In genomic region chr20:17573493-17573892, GRCh38 we compare ENCODE assay signal across 23 cellular contexts. TPM values are rescaled to one million over a fixed set of nuclear protein-coding genes. Genes with fewer than 3 reads are reported as not detected.
DNase-seq lines count a peak whose midpoint lies in the region; ATAC-seq, FAIRE-seq and TF ChIP-seq lines count a peak whose summit lies in the region.
"Had no signal": no experiment of that assay in that cellular context is flagged by ENCODE, and none has a peak within 500 bp of the region (broad histone marks: within the 10 kb centered on the region; RNA-seq: fewer than 3 reads in every experiment).

No MANE protein-coding gene starts in this region.

- H2AFZ ChIP-seq in OCI-LY3 (ENCODE audit: low read depth, low read length) = no peak overlapping the region
- no peak overlapping the region for H2AFZ ChIP-seq in H1 (ENCODE audit: low read length)

- intact Hi-C loops in activated naive CD4-positive, alpha-beta T cell treated with anti-CD3 and anti-CD28 coated beads for 36 hours (cut with micrococcal nuclease) = loop anchor here (5.0 kb wide), 1 partner anchor 89 kb away; no protein-coding TSS in a partner anchor
- intact Hi-C loops in CD4-positive, alpha-beta memory T cell (cut with micrococcal nuclease) = no loop called here

- DNase-seq in H1 (ENCODE audit: low read depth in 1 of 2, low spot score in 2 of 2) (no peak), thoracic aorta (ENCODE audit: low spot score) (no peak), T1000 (lab: John Stamatoyannopoulos, UW) (no peak), foreskin melanocyte (no peak)
- DNase-seq in activated naive CD4-positive, alpha-beta T cell treated with anti-CD3 and anti-CD28 coated beads for 36 hours = no peak
- no peak for DNase-seq in CD4-positive, alpha-beta memory T cell
- DNase-seq: activated CD4-positive, alpha-beta T cell treated with anti-CD3 and anti-CD28 coated beads, Interleukin-2, amount 50 U/mL, for 1 hour; activated naive CD4-positive, alpha-beta T cell treated with anti-CD3 and anti-CD28 coated beads, Interleukin-2, amount 50 U/mL, for 16 hours; activated T-cell treated with anti-CD3 and anti-CD28 coated beads for 4 hours; GOT3; heart right ventricle; islet precursor cell; NCI-H1092; NCI-H69; Peyer's patch; stimulated activated CD4-positive, alpha-beta T cell treated with anti-CD3 and anti-CD28 coated beads, Interleukin-4, amount 100 ng/mL, for 4 hours; stimulated activated CD8-positive, alpha-beta memory T cell treated with anti-CD3 and anti-CD28 coated beads, Interleukin-4, amount 100 ng/mL, for 48 hours had no signal

- H3K4me1 Mint-ChIP-seq in activated naive CD4-positive, alpha-beta T cell treated with anti-CD3 and anti-CD28 coated beads for 36 hours (ENCODE audit: low read depth) = peaks cover 27% of the 10 kb centered on the region
- H3K4me1 Mint-ChIP-seq in CD4-positive, alpha-beta memory T cell = peaks cover 23 to 48% (median 37%) of the 10 kb centered on the region in 4 donors

- H3K4me1 ChIP-seq in OCI-LY3 (ENCODE audit: low read length) (peaks cover 22% of the 10 kb centered on the region), H1 (replicated peaks in 1 of 4; ENCODE audit: control insufficient read depth in 3 of 4, insufficient read depth in 4 of 4, low read length in 3 of 4) (peaks cover 0 to 23% (median 10%) of the 10 kb centered on the region in 4 experiments; a peak in 5 of 7 replicates), muscle layer of duodenum (ENCODE audit: control insufficient read depth in 1 of 2, insufficient read depth in 2 of 2, low read length in 2 of 2) (peaks cover 0 to 35% of the 10 kb centered on the region in 2 donors), thoracic aorta (ENCODE audit: control insufficient read depth in 1 of 2, low read depth in 2 of 2) (peaks cover 15 to 40% of the 10 kb centered on the region in 2 donors)
- peaks cover 36% of the 10 kb centered on the region for H3K4me1 ChIP-seq in CD4-positive, alpha-beta memory T cell (ENCODE audit: insufficient read depth, low read length)

- no peaks in the 10 kb centered on the region for H3K9me3 Mint-ChIP-seq in activated naive CD4-positive, alpha-beta T cell treated with anti-CD3 and anti-CD28 coated beads for 36 hours
- no peaks in the 10 kb centered on the region for H3K9me3 Mint-ChIP-seq in CD4-positive, alpha-beta memory T cell

- H3K4me3 ChIP-seq in OCI-LY3 (ENCODE audit: low read length) (no peak overlapping the region), H1 (ENCODE audit: extremely low read depth in 1 of 4, insufficient read depth in 2 of 4, low read depth in 3 of 4, low read length in 4 of 4) (peak overlapping the region in 1 of 4 experiments; percentile 28; a peak in 1 of 8 replicates), muscle layer of duodenum (ENCODE audit: low read depth in 1 of 2, low read length in 2 of 2) (peak overlapping the region; percentile 82 to 90), thoracic aorta (peak overlapping the region; percentile 75)
- H3K4me3 ChIP-seq in CD4-positive, alpha-beta memory T cell (ENCODE audit: low read length in 2 of 2) = no peak overlapping the region
- H3K4me3 ChIP-seq: K562, skin epidermis had no signal

- no peak for TF ChIP-seq EP300 in H1 (IDR thresholded peaks at IDR 0.05; ENCODE audit: borderline replicate concordance in 1 of 2, low read depth in 2 of 2, low read length in 2 of 2)

- no peak overlapping the region for H3K14ac ChIP-seq in H1 (ENCODE audit: insufficient read length)

- H4K5ac ChIP-seq in H1 (ENCODE audit: insufficient read length, low read depth, low read length) = no peak overlapping the region

- no peak for TF ChIP-seq POLR2A in H1 (IDR thresholded peaks at IDR 0.05; ENCODE audit: control extremely low read depth in 1 of 2, low read depth in 2 of 2, low read length in 2 of 2)

- no peak for TF ChIP-seq CTCF in OCI-LY3 (IDR thresholded peaks at IDR 0.05; ENCODE audit: low read depth, low read length)
- TF ChIP-seq CTCF in H1 (IDR thresholded peaks at IDR 0.05; ENCODE audit: control extremely low read depth in 1 of 3, insufficient read depth in 1 of 3, low read depth in 1 of 3, low read length in 3 of 3) = no peak
- no peak for TF ChIP-seq CTCF in thoracic aorta (IDR thresholded peaks at IDR 0.05)

- no peak overlapping the region for H4K91ac ChIP-seq in H1 (replicated peaks; ENCODE audit: insufficient read length, low read length)

- no peak overlapping the region for H3K9ac ChIP-seq in OCI-LY3 (ENCODE audit: low read length)
- H3K9ac ChIP-seq in H1 (replicated peaks in 1 of 4; ENCODE audit: extremely low read depth in 1 of 4, low read depth in 3 of 4, low read length in 3 of 4) = no peak overlapping the region

- POLR2A ChIA-PET in H1 (lab: Charles Lee; ENCODE audit: partially characterized antibody) = interaction anchor here (0.6 to 4.3 kb wide), 6 partner anchors 10 to 1993 kb away, joined by 3 to 17 read pairs (median 4); no protein-coding TSS in a partner anchor
- POLR2A ChIA-PET in CD4-positive, alpha-beta memory T cell (lab: Charles Lee; ENCODE audit: partially characterized antibody) = interaction anchor here (4.7 kb wide), 1 partner anchor 37 kb away, joined by 63 read pairs; no protein-coding TSS in a partner anchor

- H2BK15ac ChIP-seq in H1 (ENCODE audit: low read length) = no peak overlapping the region

- FAIRE-seq in H1 (lab: Jason Lieb, UNC) = no peak
- FAIRE-seq: K562, TTC549 had no signal

- H4K20me1 ChIP-seq in OCI-LY3 (ENCODE audit: insufficient read depth, low read length) (peaks cover 59% of the 10 kb centered on the region), H1 (replicated peaks in 1 of 2; ENCODE audit: control insufficient read depth in 1 of 2, insufficient read depth in 2 of 2, low read length in 2 of 2) (peaks cover 0 to 11% of the 10 kb centered on the region in 2 experiments)

- H3K23me2 ChIP-seq in H1 (ENCODE audit: low read depth, low read length) = peaks cover 7% of the 10 kb centered on the region

- no peak for TF ChIP-seq RAD21 in H1 (IDR thresholded peaks at IDR 0.05 in 1 of 2, conservative IDR thresholded peaks at IDR 0.05 in 1 of 2; ENCODE audit: low read depth in 2 of 2, low read length in 2 of 2)

- no peak overlapping the region for H2BK120ac ChIP-seq in H1 (replicated peaks; ENCODE audit: low read depth, low read length)

- H3K79me2 ChIP-seq in OCI-LY3 (ENCODE audit: low read length) = peaks cover 82% of the 10 kb centered on the region
- peaks cover 10 to 78% of the 10 kb centered on the region in 2 experiments; a peak in 3 of 4 replicates for H3K79me2 ChIP-seq in H1 (ENCODE audit: control insufficient read depth in 1 of 2, insufficient read depth in 2 of 2, low read length in 2 of 2)

- peaks cover 5% of the 10 kb centered on the region; the same call in 1 of the 2 replicates for H3K27me3 ChIP-seq in OCI-LY3 (ENCODE audit: low read depth, low read length)
- no peaks in the 10 kb centered on the region for H3K27me3 ChIP-seq in H1 (replicated peaks in 1 of 4; ENCODE audit: control insufficient read depth in 3 of 4, extremely low read depth in 1 of 4, insufficient read depth in 3 of 4, low read length in 3 of 4)
- H3K27me3 ChIP-seq in muscle layer of duodenum (ENCODE audit: low read depth, low read length) = no peaks in the 10 kb centered on the region
- no peaks in the 10 kb centered on the region for H3K27me3 ChIP-seq in thoracic aorta (replicated peaks; ENCODE audit: insufficient read depth)
- no peaks in the 10 kb centered on the region for H3K27me3 ChIP-seq in CD4-positive, alpha-beta memory T cell (ENCODE audit: insufficient read depth, low read length)
- H3K27me3 ChIP-seq: heart right ventricle, Peyer's patch had no signal

- no peak overlapping the region for H3K4me3 Mint-ChIP-seq in activated naive CD4-positive, alpha-beta T cell treated with anti-CD3 and anti-CD28 coated beads for 36 hours
- peak overlapping the region in 3 of 8 donors; percentile 35 to 49 (median 40) for H3K4me3 Mint-ChIP-seq in CD4-positive, alpha-beta memory T cell

- H3K79me1 ChIP-seq in H1 (ENCODE audit: low read depth, low read length) = peaks cover 1% of the 10 kb centered on the region; the same call in 1 of the 2 replicates

- no peak overlapping the region for H4K8ac ChIP-seq in H1 (ENCODE audit: extremely low read depth, insufficient read depth, low read length)

- H2BK5ac ChIP-seq in H1 (ENCODE audit: low read depth, low read length) = no peak overlapping the region

- H3K56ac ChIP-seq in H1 (replicated peaks; ENCODE audit: insufficient read length, low read depth, low read length) = no peak overlapping the region

- no peak overlapping the region for H3K23ac ChIP-seq in H1 (ENCODE audit: insufficient read length)

- no peak overlapping the region for H3K4ac ChIP-seq in H1 (replicated peaks; ENCODE audit: insufficient read length, low read depth, low read length)

- H3K36me3 ChIP-seq in OCI-LY3 (replicated peaks; ENCODE audit: low read depth, low read length) = peaks cover 34% of the 10 kb centered on the region
- H3K36me3 ChIP-seq in H1 (ENCODE audit: control insufficient read depth in 2 of 4, insufficient read depth in 4 of 4, low read length in 3 of 4) = no peaks in the 10 kb centered on the region
- peaks cover 0 to 11% of the 10 kb centered on the region in 2 donors for H3K36me3 ChIP-seq in muscle layer of duodenum (ENCODE audit: control insufficient read depth in 1 of 2, insufficient read depth in 2 of 2, low read length in 2 of 2)
- H3K36me3 ChIP-seq in thoracic aorta = no peaks in the 10 kb centered on the region
- H3K36me3 ChIP-seq in CD4-positive, alpha-beta memory T cell (ENCODE audit: insufficient read depth, low read length) = no peaks in the 10 kb centered on the region
- H3K36me3 ChIP-seq: Peyer's patch had no signal

- H2BK20ac ChIP-seq in H1 (ENCODE audit: low read length) = no peak overlapping the region

- H3K27ac Mint-ChIP-seq in activated naive CD4-positive, alpha-beta T cell treated with anti-CD3 and anti-CD28 coated beads for 36 hours = no peak overlapping the region
- H3K27ac Mint-ChIP-seq in CD4-positive, alpha-beta memory T cell = peak overlapping the region in 1 of 7 donors; percentile 44

- WGBS in H1 (ENCODE audit: extremely low coverage in 1 of 2, insufficient coverage in 1 of 2, insufficient read length in 1 of 2, insufficient replicate concordance in 2 of 2, low coverage in 1 of 2, low lambda C conversion rate in 2 of 2, missing lambda C conversion rate in 1 of 2), 2 experiments = 49% methylated on average over 3 of the region's 3 CpGs; no CpG with 5 or more reads in 1 of the 2 experiments

- no peaks in the 10 kb centered on the region for H3K27me3 Mint-ChIP-seq in activated naive CD4-positive, alpha-beta T cell treated with anti-CD3 and anti-CD28 coated beads for 36 hours (ENCODE audit: low read depth)
- no peaks in the 10 kb centered on the region for H3K27me3 Mint-ChIP-seq in CD4-positive, alpha-beta memory T cell

- H3K27ac ChIP-seq in OCI-LY3 (ENCODE audit: low read length) (no peak overlapping the region), H1 (ENCODE audit: low read depth, low read length) (no peak overlapping the region), muscle layer of duodenum (ENCODE audit: low read length) (peak overlapping the region; percentile 27), thoracic aorta (peak overlapping the region in 1 of 2 donors; percentile 96)
- no peak overlapping the region for H3K27ac ChIP-seq in CD4-positive, alpha-beta memory T cell (ENCODE audit: low read depth, low read length)

- H2BK12ac ChIP-seq in H1 (ENCODE audit: low read depth, low read length) = no peak overlapping the region

- H3K36me3 Mint-ChIP-seq in activated naive CD4-positive, alpha-beta T cell treated with anti-CD3 and anti-CD28 coated beads for 36 hours (ENCODE audit: low read depth) = peaks cover 1% of the 10 kb centered on the region
- peaks cover 0 to 23% of the 10 kb centered on the region in 2 donors for H3K36me3 Mint-ChIP-seq in CD4-positive, alpha-beta memory T cell

- no peak for ATAC-seq in thoracic aorta (ENCODE audit: insufficient number of reproducible peaks, low FRiP score, low read depth)
- ATAC-seq: heart right ventricle, K562 had no signal

- H2AK5ac ChIP-seq in H1 (ENCODE audit: low read depth, low read length) = no peak overlapping the region

- H3K4me2 ChIP-seq in OCI-LY3 (ENCODE audit: low read length) (0 out of 2 replicates have a peak overlapping the region, but pooled peaks have one; percentile 90), H1 (ENCODE audit: insufficient read depth in 1 of 2, low read depth in 2 of 2, low read length in 2 of 2) (peak overlapping the region; percentile 25 to 91; a peak in 2 of 4 replicates)

- CTCF ChIA-PET in H1 (lab: Charles Lee; ENCODE audit: partially characterized antibody) = interaction anchor here (0.6 to 4.5 kb wide), 11 partner anchors 13 to 137 kb away, joined by 3 to 11 read pairs (median 4); no protein-coding TSS in a partner anchor
- CTCF ChIA-PET in activated naive CD4-positive, alpha-beta T cell treated with anti-CD3 and anti-CD28 coated beads for 36 hours (lab: Charles Lee) = interaction anchor here (0.6 to 1.2 kb wide), 2 partner anchors 37 to 1424 kb away, joined by 3 read pairs; no protein-coding TSS in a partner anchor
- CTCF ChIA-PET in CD4-positive, alpha-beta memory T cell (lab: Charles Lee; ENCODE audit: partially characterized antibody) = interaction anchor here (0.7 to 1.5 kb wide), 7 partner anchors 12 to 443 kb away, joined by 3 to 5 read pairs (median 3); no protein-coding TSS in a partner anchor

- no peak overlapping the region for H3K18ac ChIP-seq in H1 (ENCODE audit: extremely low read depth, low read length)

- H3K9me3 ChIP-seq in OCI-LY3 (ENCODE audit: insufficient read depth, low read length) = no peaks in the 10 kb centered on the region
- H3K9me3 ChIP-seq in H1 (ENCODE audit: insufficient read depth in 2 of 2, low read depth in 1 of 2, low read length in 1 of 2) = no peaks in the 10 kb centered on the region
- no peaks in the 10 kb centered on the region for H3K9me3 ChIP-seq in muscle layer of duodenum (ENCODE audit: control insufficient read depth in 1 of 2, low read length in 2 of 2)
- H3K9me3 ChIP-seq in thoracic aorta = no peaks in the 10 kb centered on the region
- H3K9me3 ChIP-seq in CD4-positive, alpha-beta memory T cell (ENCODE audit: control insufficient read depth in 1 of 2, low read length in 2 of 2) = no peaks in the 10 kb centered on the region
- H3K9me3 ChIP-seq: heart right ventricle, Peyer's patch had no signal

RNA-seq across cellular contexts. Expression of gene DSTN, which starts 3.6 kb away (rescaled TPM):
- 208 TPM in 2 replicates for total RNA-seq in H1 (2021; fragmentation: NEBNext Ultra II Directional; extraction: Animal tissue kit (Norgen Biotek cat#: 25700))
- polyA plus RNA-seq in H1 (2011; rRNA removed) = 21.9 and 43.3 TPM in 2 replicates
- 48.1 TPM for polyA plus RNA-seq in H1 (2011; cell fraction: cytosol; rRNA removed)
- 26.3 TPM for polyA plus RNA-seq in H1 (2011; cell fraction: nucleus; rRNA removed)
- polyA plus RNA-seq in H1 (2012, experiment 1 of 2) = 138 to 228 TPM (median 144 TPM) in 4 replicates
- 78.5 TPM for polyA plus RNA-seq in H1 (2012, experiment 2 of 2)
- polyA plus RNA-seq in H1 (2013, experiment 1 of 2) = 327 TPM
- polyA plus RNA-seq in H1 (2013, experiment 2 of 2) = 333 TPM
- 9.6 and 10.5 TPM in 2 replicates for polyA minus RNA-seq in H1 (2011; rRNA and poly(A)+ RNA removed)
- 25.1 TPM for polyA minus RNA-seq in H1 (2011; cell fraction: cytosol; rRNA and poly(A)+ RNA removed)
- 17.0 TPM for polyA minus RNA-seq in H1 (2011; cell fraction: nucleus; rRNA and poly(A)+ RNA removed)
- total RNA-seq in thoracic aorta = 1,000 to 10,000 TPM; 1,342 to 1,977 TPM
- total RNA-seq in activated naive CD4-positive, alpha-beta T cell treated with anti-CD3 and anti-CD28 coated beads for 36 hours = 10 to 100 TPM; 68.9 to 69.7 TPM
- total RNA-seq in CD4-positive, alpha-beta memory T cell = 10 to 100 TPM; 43.1 to 49.1 TPM
- polyA plus RNA-seq in CD4-positive, alpha-beta memory T cell = 100 to 1,000 TPM; 147 to 212 TPM

RNA-seq across cellular contexts. Expression of gene BFSP1, which starts 42.3 kb away (rescaled TPM):
- total RNA-seq in H1 (2021; fragmentation: NEBNext Ultra II Directional; extraction: Animal tissue kit (Norgen Biotek cat#: 25700)) = 2.5 and 3.2 TPM in 2 replicates
- 1.5 and 1.8 TPM in 2 replicates for polyA plus RNA-seq in H1 (2011; rRNA removed)
- 3.0 TPM for polyA plus RNA-seq in H1 (2011; cell fraction: cytosol; rRNA removed)
- 3.6 TPM for polyA plus RNA-seq in H1 (2011; cell fraction: nucleus; rRNA removed)
- polyA plus RNA-seq in H1 (2012, experiment 1 of 2) = 2.6 to 3.5 TPM (median 3.2 TPM) in 4 replicates
- polyA plus RNA-seq in H1 (2012, experiment 2 of 2) = 1.8 TPM
- 2.4 TPM for polyA plus RNA-seq in H1 (2013, experiment 1 of 2)
- polyA plus RNA-seq in H1 (2013, experiment 2 of 2) = 2.2 TPM
- polyA minus RNA-seq in H1 (2011; rRNA and poly(A)+ RNA removed) = 1.7 and 2.7 TPM in 2 replicates
- 1.7 TPM for polyA minus RNA-seq in H1 (2011; cell fraction: cytosol; rRNA and poly(A)+ RNA removed)
- polyA minus RNA-seq in H1 (2011; cell fraction: nucleus; rRNA and poly(A)+ RNA removed) = 2.6 TPM
- total RNA-seq in thoracic aorta = 1 to 10 TPM; 2.4 to 3.0 TPM
- under 1 TPM in 1 of 2 experiments, not detected in 1; 0.19 TPM for total RNA-seq in activated naive CD4-positive, alpha-beta T cell treated with anti-CD3 and anti-CD28 coated beads for 36 hours
- total RNA-seq in CD4-positive, alpha-beta memory T cell = under 1 TPM; 0.87 to 0.94 TPM
- under 1 TPM; 0.21 to 0.96 TPM for polyA plus RNA-seq in CD4-positive, alpha-beta memory T cell
- total RNA-seq: mesenteric fat pad had no signal

Comparison
In these comparisons a context has a peak if more than half of its experiments do, and no peak if none do; other contexts are left out.
1. H3K4me3 ChIP-seq: peak in muscle layer of duodenum (2 of 2) and thoracic aorta (single experiment); none in OCI-LY3 (single experiment) and CD4-positive, alpha-beta memory T cell (0 of 2).